1 cellular context compared by ENCODE assay signal in the genomic region with DNA sequence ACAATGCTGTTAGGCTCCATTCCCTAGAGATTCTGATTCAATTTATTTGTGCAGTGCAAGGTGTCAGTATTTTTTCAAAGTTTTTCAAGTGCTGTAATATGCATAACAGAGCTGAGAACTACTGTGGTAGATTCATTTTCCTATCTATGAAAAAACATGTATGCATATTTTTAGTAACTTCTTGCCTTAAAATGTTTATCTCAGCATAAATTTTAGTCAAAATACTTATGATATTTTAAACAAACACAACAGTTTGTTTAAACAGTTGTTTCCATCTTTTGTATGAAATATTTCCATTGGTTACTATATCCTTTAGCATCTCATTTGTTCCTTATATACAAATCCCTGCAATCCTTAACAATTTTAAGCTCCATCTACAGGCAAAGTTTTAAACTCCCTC.
TF ChIP-seq lines count a peak whose summit lies in the region.

No MANE protein-coding gene starts in this region.

TF ChIP-seq in HepG2, 621 proteins besides CTCF, POLR2A, EP300 and RAD21 (continued from another document):
- TF ChIP-seq, protein P1, sequence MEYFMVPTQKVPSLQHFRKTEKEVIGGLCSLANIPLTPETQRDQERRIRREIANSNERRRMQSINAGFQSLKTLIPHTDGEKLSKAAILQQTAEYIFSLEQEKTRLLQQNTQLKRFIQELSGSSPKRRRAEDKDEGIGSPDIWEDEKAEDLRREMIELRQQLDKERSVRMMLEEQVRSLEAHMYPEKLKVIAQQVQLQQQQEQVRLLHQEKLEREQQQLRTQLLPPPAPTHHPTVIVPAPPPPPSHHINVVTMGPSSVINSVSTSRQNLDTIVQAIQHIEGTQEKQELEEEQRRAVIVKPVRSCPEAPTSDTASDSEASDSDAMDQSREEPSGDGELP (IDR thresholded peaks at IDR 0.05; ENCODE audit: borderline replicate concordance, low read depth), result no peak
